In the genomic region with DNA sequence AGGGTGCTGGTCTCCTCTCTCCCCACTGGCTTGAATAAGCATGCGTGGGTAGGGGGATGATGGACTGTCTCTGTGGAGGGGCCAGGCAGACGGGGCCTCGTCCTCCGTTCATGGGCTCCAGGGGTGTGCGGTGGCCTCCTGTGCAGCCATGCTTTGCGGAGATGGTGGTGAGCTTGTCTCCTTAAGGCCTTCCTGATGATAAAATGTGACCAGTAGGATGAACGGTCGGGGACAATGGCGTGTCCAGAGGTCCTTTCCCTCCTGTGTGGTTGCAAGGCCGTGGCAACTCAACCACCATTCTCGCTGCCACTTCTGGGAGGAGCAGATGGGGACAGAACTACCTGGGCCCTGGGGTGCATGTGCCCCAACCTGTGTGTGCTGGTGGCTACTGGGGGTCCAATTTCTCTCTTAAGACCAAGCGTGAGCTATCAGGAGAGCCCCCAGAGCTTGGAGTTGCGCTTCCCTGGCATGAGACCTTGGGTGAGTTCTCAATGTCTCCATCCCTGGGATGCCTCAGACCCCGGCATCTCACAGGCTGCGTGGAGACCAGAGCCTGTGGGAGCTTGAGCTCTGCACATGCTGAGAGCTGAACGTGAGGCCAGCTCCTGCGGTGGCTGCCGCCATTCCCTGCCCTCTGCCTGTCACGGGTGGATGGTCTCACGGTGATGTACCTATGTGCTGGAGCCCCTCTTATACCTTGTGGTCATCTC, we compare ENCODE assay signal across 19 cellular contexts.
"Had no signal": no experiment of that assay in that cellular context is flagged by ENCODE, and none has a peak within 500 bp of the region (broad histone marks: within the 10 kb centered on the region; RNA-seq: fewer than 3 reads in every experiment).

No MANE protein-coding gene starts in this region.

- H3K9me3 ChIP-seq: ascending aorta, esophagus muscularis mucosa, left ventricle myocardium inferior, tibial artery had no signal

- H3K27ac ChIP-seq: ascending aorta, left ventricle myocardium inferior, tibial artery had no signal

- DNase-seq: activated CD4-positive, alpha-beta T cell treated with anti-CD3 and anti-CD28 coated beads for 4 hours; activated CD4-positive, alpha-beta T cell treated with anti-CD3 and anti-CD28 coated beads, Interleukin-2, amount 50 U/mL, for 48 hours; activated CD8-positive, alpha-beta memory T cell treated with anti-CD3 and anti-CD28 coated beads for 24 hours; activated effector memory CD4-positive, alpha-beta T cell treated with Interleukin-2 at 50 U/mL for 16 hours; activated naive CD4-positive, alpha-beta T cell treated with Interleukin-2 at 50 U/mL for 16 hours; effector CD4-positive, alpha-beta T cell; foreskin melanocyte; left ventricle myocardium inferior; right cardiac atrium; stimulated activated CD4-positive, alpha-beta T cell treated with anti-CD3 and anti-CD28 coated beads, Interleukin-4, amount 100 ng/mL, for 24 hours; T-helper 1 cell had no signal

- H3K27ac Mint-ChIP-seq: activated naive CD8-positive, alpha-beta T cell; dendritic cell treated with granulocyte-macrophage colony-stimulating factor and Interleukin-4, amounts not matched to agents 40 ng/mL and 50 ng/mL, for 4 days; stimulated activated naive CD8-positive, alpha-beta T cell treated with anti-CD3 and anti-CD28 coated beads, Interleukin-15, Interleukin-2, amounts not matched to agents 100 ng/mL and 50 ng/mL, for 24 hours had no signal

- H3K9me3 Mint-ChIP-seq: brain; dendritic cell treated with granulocyte-macrophage colony-stimulating factor and Interleukin-4, amounts not matched to agents 40 ng/mL and 50 ng/mL, for 4 days; stimulated activated effector memory CD8-positive, alpha-beta T cell treated with anti-CD3 and anti-CD28 coated beads, Interleukin-12 subunit alpha, Interleukin-12 subunit beta, amount 100 ng/mL, for 72 hours; stimulated activated naive CD8-positive, alpha-beta T cell treated with anti-CD3 and anti-CD28 coated beads, Interleukin-15, Interleukin-2, amounts not matched to agents 100 ng/mL and 50 ng/mL, for 24 hours had no signal

- H3K4me3 Mint-ChIP-seq: activated naive CD8-positive, alpha-beta T cell; dendritic cell treated with granulocyte-macrophage colony-stimulating factor and Interleukin-4, amounts not matched to agents 40 ng/mL and 50 ng/mL, for 4 days; stimulated activated effector memory CD8-positive, alpha-beta T cell treated with anti-CD3 and anti-CD28 coated beads, Interleukin-12 subunit alpha, Interleukin-12 subunit beta, amount 100 ng/mL, for 72 hours; stimulated activated naive CD8-positive, alpha-beta T cell treated with anti-CD3 and anti-CD28 coated beads, Interleukin-15, Interleukin-2, amounts not matched to agents 100 ng/mL and 50 ng/mL, for 24 hours had no signal

- H3K4me3 ChIP-seq: ascending aorta, esophagus muscularis mucosa, left ventricle myocardium inferior, tibial artery had no signal

- ATAC-seq: right cardiac atrium; stimulated activated effector memory CD8-positive, alpha-beta T cell treated with anti-CD3 and anti-CD28 coated beads, Interleukin-12 subunit alpha, Interleukin-12 subunit beta, amount 100 ng/mL, for 72 hours had no signal

- H3K27me3 Mint-ChIP-seq: activated naive CD8-positive, alpha-beta T cell; brain; dendritic cell treated with granulocyte-macrophage colony-stimulating factor and Interleukin-4, amounts not matched to agents 40 ng/mL and 50 ng/mL, for 4 days; stimulated activated naive CD8-positive, alpha-beta T cell treated with anti-CD3 and anti-CD28 coated beads, Interleukin-15, Interleukin-2, amounts not matched to agents 100 ng/mL and 50 ng/mL, for 24 hours had no signal

- H3K27me3 ChIP-seq: ascending aorta, esophagus muscularis mucosa, tibial artery had no signal

- H3K4me1 ChIP-seq: ascending aorta had no signal
